Comparison of ENCODE assay signal across 30 cellular contexts in the genomic region with DNA sequence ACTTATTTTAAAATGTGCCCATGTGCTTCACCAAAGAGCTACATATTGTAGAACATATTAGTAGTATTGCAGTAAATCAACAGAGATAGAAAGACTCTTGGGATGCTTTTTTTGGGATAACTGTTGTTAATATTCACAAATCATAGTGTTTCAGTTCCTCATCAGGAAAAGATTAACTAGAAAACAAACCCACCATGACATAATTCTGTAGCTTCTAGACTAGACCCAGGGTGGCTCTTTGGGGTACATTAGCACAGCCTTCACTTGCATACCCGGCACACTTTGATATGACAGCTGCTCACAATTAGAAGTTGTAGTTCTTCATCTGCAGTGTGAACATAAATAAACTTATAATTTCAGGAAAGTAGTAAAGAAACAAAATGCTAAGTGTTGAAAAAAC.
"Had no signal": no experiment of that assay in that cellular context is flagged by ENCODE, and none has a peak within 500 bp of the region (broad histone marks: within the 10 kb centered on the region; RNA-seq: fewer than 3 reads in every experiment).

No MANE protein-coding gene starts in this region.

- H3K4me1 Mint-ChIP-seq: activated naive CD4-positive, alpha-beta T cell treated with anti-CD3 and anti-CD28 coated beads, Interleukin-2, amount 10 ng/mL, durations not matched to agents 7 days and 5 days; brain had no signal

- H3K9me3 ChIP-seq: ascending aorta, colonic mucosa, gastrocnemius medialis, mucosa of descending colon, stomach, thyroid gland, upper lobe of left lung had no signal

- H3K4me1 ChIP-seq: colonic mucosa, stomach, thyroid gland, upper lobe of left lung had no signal

- H3K27ac Mint-ChIP-seq: activated CD4-positive, alpha-beta memory T cell treated with anti-CD3 and anti-CD28 coated beads for 36 hours; activated naive CD4-positive, alpha-beta T cell treated with anti-CD3 and anti-CD28 coated beads, Interleukin-2, amount 10 ng/mL, durations not matched to agents 7 days and 5 days; activated naive CD8-positive, alpha-beta T cell treated with anti-CD3 and anti-CD28 coated beads, Interleukin-2, amount 10 ng/mL, durations not matched to agents 7 days and 5 days; activated T-helper 1 cell treated with anti-CD3 and anti-CD28 coated beads, Interleukin-12 subunit alpha, Interleukin-12 subunit beta, Interleukin-2, Interleukin-4 antibody, amounts not matched to agents 30 ng/mL and 10 ng/mL and 1 ng/mL, durations not matched to agents 14 hours and 24 hours and 36 hours; brain; natural killer cell treated with Interleukin-12 subunit alpha and Interleukin-12 subunit beta and Interleukin-15 and Interleukin-18, amount 100 ng/mL, for 72 hours; stimulated activated naive B cell treated with anti-CD40 and anti-IgM and Interleukin-4, amounts not matched to agents 10 μg/mL and 1 μg/mL and 100 μg/mL, for 72 hours had no signal

- ATAC-seq: activated CD4-positive, CD25-positive, alpha-beta regulatory T cell treated with anti-CD3 and anti-CD28 coated beads, Interleukin-2, amount 50 U/mL, for 24 hours; gastrocnemius medialis; left ventricle myocardium superior; mucosa of descending colon; natural killer cell treated with Interleukin-12 subunit alpha and Interleukin-12 subunit beta and Interleukin-15 and Interleukin-18, amount 100 ng/mL, for 72 hours; right cardiac atrium; stimulated activated naive B cell treated with anti-CD40 and anti-IgM and Interleukin-4, amounts not matched to agents 10 μg/mL and 1 μg/mL and 100 μg/mL, for 72 hours had no signal

- H3K9me3 Mint-ChIP-seq: activated CD4-positive, alpha-beta memory T cell treated with anti-CD3 and anti-CD28 coated beads for 36 hours; activated naive CD4-positive, alpha-beta T cell treated with anti-CD3 and anti-CD28 coated beads, Interleukin-2, amount 10 ng/mL, durations not matched to agents 7 days and 5 days; activated naive CD8-positive, alpha-beta T cell treated with anti-CD3 and anti-CD28 coated beads, Interleukin-2, amount 10 ng/mL, durations not matched to agents 7 days and 5 days; activated T-helper 1 cell treated with anti-CD3 and anti-CD28 coated beads, Interleukin-12 subunit alpha, Interleukin-12 subunit beta, Interleukin-2, Interleukin-4 antibody, amounts not matched to agents 30 ng/mL and 10 ng/mL and 1 ng/mL, durations not matched to agents 14 hours and 24 hours and 36 hours; brain; natural killer cell treated with Interleukin-12 subunit alpha and Interleukin-12 subunit beta and Interleukin-15 and Interleukin-18, amount 100 ng/mL, for 72 hours; stimulated activated naive B cell treated with anti-CD40 and anti-IgM and Interleukin-4, amounts not matched to agents 10 μg/mL and 1 μg/mL and 100 μg/mL, for 72 hours had no signal

- H3K4me3 ChIP-seq: ascending aorta, cardiac muscle cell, colonic mucosa, gastrocnemius medialis, hepatocyte, mucosa of descending colon, stomach, thyroid gland, upper lobe of left lung had no signal

- H3K4me2 ChIP-seq: hepatocyte had no signal

- H3K4me3 Mint-ChIP-seq: activated CD4-positive, alpha-beta memory T cell treated with anti-CD3 and anti-CD28 coated beads for 36 hours; activated naive CD4-positive, alpha-beta T cell treated with anti-CD3 and anti-CD28 coated beads, Interleukin-2, amount 10 ng/mL, durations not matched to agents 7 days and 5 days; activated naive CD8-positive, alpha-beta T cell treated with anti-CD3 and anti-CD28 coated beads, Interleukin-2, amount 10 ng/mL, durations not matched to agents 7 days and 5 days; activated T-helper 1 cell treated with anti-CD3 and anti-CD28 coated beads, Interleukin-12 subunit alpha, Interleukin-12 subunit beta, Interleukin-2, Interleukin-4 antibody, amounts not matched to agents 30 ng/mL and 10 ng/mL and 1 ng/mL, durations not matched to agents 14 hours and 24 hours and 36 hours; brain; natural killer cell treated with Interleukin-12 subunit alpha and Interleukin-12 subunit beta and Interleukin-15 and Interleukin-18, amount 100 ng/mL, for 72 hours; stimulated activated naive B cell treated with anti-CD40 and anti-IgM and Interleukin-4, amounts not matched to agents 10 μg/mL and 1 μg/mL and 100 μg/mL, for 72 hours had no signal

- H3K36me3 ChIP-seq: cardiac muscle cell, colonic mucosa, gastrocnemius medialis, thyroid gland, upper lobe of left lung, WERI-Rb-1 had no signal

- H3K27me3 ChIP-seq: ascending aorta, cardiac muscle cell, colonic mucosa, gastrocnemius medialis, hepatocyte, stomach, thyroid gland, upper lobe of left lung had no signal

- H3K27me3 Mint-ChIP-seq: activated CD4-positive, alpha-beta memory T cell treated with anti-CD3 and anti-CD28 coated beads for 36 hours; activated naive CD4-positive, alpha-beta T cell treated with anti-CD3 and anti-CD28 coated beads, Interleukin-2, amount 10 ng/mL, durations not matched to agents 7 days and 5 days; activated naive CD8-positive, alpha-beta T cell treated with anti-CD3 and anti-CD28 coated beads, Interleukin-2, amount 10 ng/mL, durations not matched to agents 7 days and 5 days; natural killer cell treated with Interleukin-12 subunit alpha and Interleukin-12 subunit beta and Interleukin-15 and Interleukin-18, amount 100 ng/mL, for 72 hours; stimulated activated naive B cell treated with anti-CD40 and anti-IgM and Interleukin-4, amounts not matched to agents 10 μg/mL and 1 μg/mL and 100 μg/mL, for 72 hours had no signal

- DNase-seq: activated CD4-positive, alpha-beta memory T cell treated with anti-CD3 and anti-CD28 coated beads for 36 hours; activated CD4-positive, alpha-beta T cell treated with anti-CD3 and anti-CD28 coated beads for 48 hours; activated CD8-positive, alpha-beta memory T cell treated with anti-CD3 and anti-CD28 coated beads, Interleukin-2, amount 50 U/mL, for 4 hours; activated gamma-delta T cell; activated naive CD4-positive, alpha-beta T cell treated with anti-CD3 and anti-CD28 coated beads, Interleukin-2, amount 10 ng/mL, durations not matched to agents 7 days and 5 days; activated naive CD8-positive, alpha-beta T cell treated with anti-CD3 and anti-CD28 coated beads, Interleukin-2, amount 10 ng/mL, durations not matched to agents 7 days and 5 days; activated T-cell treated with anti-CD3 and anti-CD28 coated beads, Interleukin-2, amount 50 U/mL, for 1 hour; cerebellar nuclear complex; colonic mucosa; effector CD8-positive, alpha-beta T cell; gastrocnemius medialis; islet precursor cell; left ventricle myocardium superior; mucosa of descending colon; posterior cingulate gyrus; right cardiac atrium; stimulated activated CD4-positive, alpha-beta T cell treated with anti-CD3 and anti-CD28 coated beads, Interleukin-15, amount 100 ng/mL, for 24 hours; stimulated activated CD4-positive, alpha-beta T cell treated with anti-CD3 and anti-CD28 coated beads, Interleukin-2, amount 100 ng/mL, for 24 hours; stimulated activated naive B cell treated with anti-CD40 and anti-IgM and Interleukin-4, amounts not matched to agents 10 μg/mL and 1 μg/mL and 100 μg/mL, for 72 hours; stomach; thyroid gland; upper lobe of left lung; WERI-Rb-1 had no signal

- H3K36me3 Mint-ChIP-seq: activated naive CD4-positive, alpha-beta T cell treated with anti-CD3 and anti-CD28 coated beads, Interleukin-2, amount 10 ng/mL, durations not matched to agents 7 days and 5 days; natural killer cell treated with Interleukin-12 subunit alpha and Interleukin-12 subunit beta and Interleukin-15 and Interleukin-18, amount 100 ng/mL, for 72 hours had no signal

- H3K27ac ChIP-seq: ascending aorta, cardiac muscle cell, colonic mucosa, gastrocnemius medialis, hepatocyte, stomach, thyroid gland, upper lobe of left lung, WERI-Rb-1 had no signal
